ENCODE assay signal across 7 cellular contexts in genomic region chr7:6516387-6516983, GRCh38. TPM values are rescaled to one million over a fixed set of nuclear protein-coding genes. Genes with fewer than 3 reads are reported as not detected.
DNase-seq lines count a peak whose midpoint lies in the region; ATAC-seq and TF ChIP-seq lines count a peak whose summit lies in the region.

No MANE protein-coding gene starts in this region.

- TF ChIP-seq CTCF in GM13976 (IDR thresholded peaks at IDR 0.05; ENCODE audit: borderline replicate concordance, control extremely low read depth, extremely low read depth, insufficient read depth, missing control alignments) (peak; percentile 95), RWPE1 (conservative IDR thresholded peaks at IDR 0.05; ENCODE audit: low read depth) (peak; percentile 96), foreskin keratinocyte (conservative IDR thresholded peaks at IDR 0.05) (peak; percentile 91)

- peak; percentile 83 for ATAC-seq in foreskin keratinocyte

- DNase-seq in GM13976 (ENCODE audit: low spot score) (no peak), LoVo (ENCODE audit: low spot score) (peak; percentile 90), RWPE1 (ENCODE audit: low spot score) (peak; percentile 53), foreskin keratinocyte (peak; percentile 37 to 52)
- peak; percentile 89 for DNase-seq in activated effector memory CD4-positive, alpha-beta T cell treated with anti-CD3 and anti-CD28 coated beads, Interleukin-2, amount 50 U/mL, for 16 hours

- no peaks in the 10 kb centered on the region for H3K36me3 ChIP-seq in neuron (ENCODE audit: insufficient read depth, low read length)
- no peaks in the 10 kb centered on the region for H3K36me3 ChIP-seq in subcutaneous abdominal adipose tissue (ENCODE audit: control insufficient read depth in 5 of 5, insufficient read depth in 5 of 5, low read length in 5 of 5)

- CTCF ChIA-PET in RWPE1 (lab: Yijun Ruan, JAX), result interaction anchor here (0.6 to 1.1 kb wide), 7 partner anchors 8 to 413 kb away, joined by 3 to 7 read pairs (median 4); no protein-coding TSS in a partner anchor

- H3K4me1 ChIP-seq in foreskin keratinocyte (no peaks in the 10 kb centered on the region), neuron (ENCODE audit: insufficient read depth, low read length) (no peaks in the 10 kb centered on the region), subcutaneous abdominal adipose tissue (ENCODE audit: control insufficient read depth in 5 of 5, insufficient read depth in 5 of 5, low read length in 5 of 5) (peaks cover 0 to 6% (median 5%) of the 10 kb centered on the region in 5 donors)

- POLR2A ChIA-PET in RWPE1 (lab: Yijun Ruan, JAX; ENCODE audit: low non-redundant PET), result interaction anchor here (0.6 kb wide), 1 partner anchor 123 kb away, joined by 3 read pairs; no protein-coding TSS in a partner anchor

- in situ Hi-C loops in GM13976 (cut with MboI; ENCODE audit: low sequenced_read_pairs, unreplicated experiment), result no loop called here

- H3K27ac ChIP-seq in RWPE1 (no peak overlapping the region), foreskin keratinocyte (no peak overlapping the region), subcutaneous abdominal adipose tissue (ENCODE audit: low read depth, low read length) (no peak overlapping the region)

- H3K4me3 ChIP-seq in neuron (ENCODE audit: low read length), result peak overlapping the region; percentile 12
- H3K4me3 ChIP-seq in subcutaneous abdominal adipose tissue (ENCODE audit: low read depth in 1 of 5, low read length in 5 of 5), result peak overlapping the region; percentile 42 to 59 (median 50)

- H3K27me3 ChIP-seq in foreskin keratinocyte (no peaks in the 10 kb centered on the region), neuron (ENCODE audit: insufficient read depth, low read length) (no peaks in the 10 kb centered on the region), subcutaneous abdominal adipose tissue (ENCODE audit: control insufficient read depth in 5 of 5, insufficient read depth in 4 of 5, low read length in 5 of 5) (peaks cover 0 to 9% (median 3%) of the 10 kb centered on the region in 5 donors)

- peak overlapping the region; percentile 31 for H2AFZ ChIP-seq in neuron (ENCODE audit: low read depth, low read length)

- H3K9me3 ChIP-seq in neuron (ENCODE audit: low read length) (no peaks in the 10 kb centered on the region), subcutaneous abdominal adipose tissue (ENCODE audit: control insufficient read depth in 5 of 5, low read length in 5 of 5) (no peaks in the 10 kb centered on the region)

- peak overlapping the region in 1 of 5 donors; percentile 41 for H3K9ac ChIP-seq in subcutaneous abdominal adipose tissue (ENCODE audit: low read length in 5 of 5)

RNA-seq across cellular contexts. Expression of gene KDELR2, which starts 32.5 kb away (rescaled TPM):
- 140 and 157 TPM in 2 replicates for total RNA-seq in foreskin keratinocyte
- polyA plus RNA-seq in foreskin keratinocyte, result 112 and 126 TPM in 2 replicates

RNA-seq across cellular contexts. Expression of gene GRID2IP, which starts 34.8 kb away (rescaled TPM):
- 0.04 and 0.14 TPM in 2 replicates for total RNA-seq in foreskin keratinocyte
- polyA plus RNA-seq in foreskin keratinocyte, result 0.12 TPM in 1 of 2 replicates, not detected in the other
